ENCODE assay signal across 1 cellular context in the genomic region with DNA sequence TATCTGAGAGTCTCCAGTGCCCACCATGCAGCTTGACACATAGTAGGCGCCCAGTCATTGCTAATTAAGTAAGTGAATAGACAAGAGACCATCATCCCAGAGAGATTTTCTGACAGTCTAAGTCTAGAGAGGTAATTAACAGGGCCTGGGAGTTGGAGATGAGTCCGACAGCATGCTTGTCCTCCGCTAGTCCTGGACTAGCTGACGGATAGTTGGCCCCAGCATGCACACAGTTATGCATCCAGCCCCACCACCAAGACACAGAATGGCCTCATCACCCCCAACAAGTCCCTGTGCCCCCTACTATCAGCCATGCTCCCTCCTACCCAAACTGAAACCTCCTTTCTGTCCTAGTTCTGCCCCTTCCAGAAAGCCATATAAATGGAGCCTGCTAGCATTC.
TF ChIP-seq lines count a peak whose summit lies in the region.

No MANE protein-coding gene starts in this region.

TF ChIP-seq in K562, 482 proteins besides CTCF, POLR2A, EP300 and RAD21:
- TF ChIP-seq PCBP1 (IDR thresholded peaks at IDR 0.05; ENCODE audit: low read depth, low read length, poor library complexity, severe bottlenecking) (no peak), ZKSCAN1 (IDR thresholded peaks at IDR 0.05; ENCODE audit: low read depth, low read length) (peak; percentile 11; the same call in 1 of the 2 replicates)
